ENCODE assay signal across 15 cellular contexts in the genomic region with DNA sequence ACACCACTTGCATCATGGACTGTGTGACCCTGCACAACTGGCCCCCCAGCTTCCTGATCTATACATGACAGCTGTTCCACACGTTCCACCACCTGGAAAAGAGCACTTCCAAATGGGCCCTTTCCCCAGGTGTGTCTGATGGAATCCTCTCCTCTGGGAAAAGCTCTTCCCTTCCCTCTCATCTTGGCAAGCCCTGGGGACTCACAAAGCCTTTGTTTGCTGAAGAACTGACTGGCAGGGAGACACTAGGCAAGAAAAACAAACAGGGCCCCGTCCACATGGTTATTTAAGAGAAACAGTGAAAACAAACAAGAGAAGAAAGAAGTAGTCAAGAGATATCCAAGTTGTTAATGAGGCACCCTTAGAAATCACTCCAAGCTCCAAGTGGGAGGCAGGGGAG.
"Had no signal": no experiment of that assay in that cellular context is flagged by ENCODE, and none has a peak within 500 bp of the region (broad histone marks: within the 10 kb centered on the region; RNA-seq: fewer than 3 reads in every experiment).

No MANE protein-coding gene starts in this region.

- H3K36me3 Mint-ChIP-seq: brain had no signal

- H3K4me1 Mint-ChIP-seq: central memory CD8-positive, alpha-beta T cell had no signal

- H3K27ac Mint-ChIP-seq: activated naive CD4-positive, alpha-beta T cell treated with anti-CD3 and anti-CD28 coated beads, Interleukin-2, amount 50 U/mL, for 72 hours; brain; dendritic cell treated with granulocyte-macrophage colony-stimulating factor and Interleukin-4, amounts not matched to agents 40 ng/mL and 50 ng/mL, for 4 days; effector memory CD8-positive, alpha-beta T cell; naive thymus-derived CD4-positive, alpha-beta T cell; T-helper 1 cell treated with Interleukin-12 subunit alpha and Interleukin-12 subunit beta and Interleukin-4 antibody, amounts not matched to agents 30 μg/mL and 1 μg/mL, for 36 hours had no signal

- H3K4me1 ChIP-seq: upper lobe of right lung had no signal

- H3K27me3 ChIP-seq: hepatocyte, upper lobe of right lung had no signal

- ATAC-seq: activated CD4-positive, CD25-positive, alpha-beta regulatory T cell treated with anti-CD3 and anti-CD28 coated beads, Interleukin-2, amount 50 U/mL, for 24 hours; activated naive CD4-positive, alpha-beta T cell treated with anti-CD3 and anti-CD28 coated beads, Interleukin-2, amount 50 U/mL, for 72 hours; effector memory CD8-positive, alpha-beta T cell; naive thymus-derived CD4-positive, alpha-beta T cell; upper lobe of right lung had no signal

- H3K4me3 Mint-ChIP-seq: brain; central memory CD8-positive, alpha-beta T cell; dendritic cell treated with granulocyte-macrophage colony-stimulating factor and Interleukin-4, amounts not matched to agents 40 ng/mL and 50 ng/mL, for 4 days; effector memory CD8-positive, alpha-beta T cell; naive thymus-derived CD4-positive, alpha-beta T cell; T-helper 1 cell treated with Interleukin-12 subunit alpha and Interleukin-12 subunit beta and Interleukin-4 antibody, amounts not matched to agents 30 μg/mL and 1 μg/mL, for 36 hours had no signal

- H3K27me3 Mint-ChIP-seq: central memory CD8-positive, alpha-beta T cell; effector memory CD8-positive, alpha-beta T cell; naive thymus-derived CD4-positive, alpha-beta T cell had no signal

- H3K36me3 ChIP-seq: upper lobe of right lung had no signal

- H3K27ac ChIP-seq: hepatocyte, upper lobe of right lung had no signal

- DNase-seq: amygdala; effector memory CD8-positive, alpha-beta T cell; naive thymus-derived CD4-positive, alpha-beta T cell; nucleus accumbens; stimulated activated CD4-positive, alpha-beta T cell treated with anti-CD3 and anti-CD28 coated beads, Interleukin-2, amount 100 ng/mL, for 48 hours; stimulated activated naive CD4-positive, alpha-beta T cell treated with Interleukin-2 at 50 U/mL for 16 hours had no signal

- H3K9me3 ChIP-seq: upper lobe of right lung had no signal

- H3K4me3 ChIP-seq: hepatocyte, lung, upper lobe of right lung had no signal
